21 cellular contexts compared by ENCODE assay signal in genomic region chr13:113078895-113079720, GRCh38. TPM values are rescaled to one million over a fixed set of nuclear protein-coding genes. Genes with fewer than 3 reads are reported as not detected.
DNase-seq lines count a peak whose midpoint lies in the region; ATAC-seq and TF ChIP-seq lines count a peak whose summit lies in the region.
"Had no signal": no experiment of that assay in that cellular context is flagged by ENCODE, and none has a peak within 500 bp of the region (broad histone marks: within the 10 kb centered on the region; RNA-seq: fewer than 3 reads in every experiment).

No MANE protein-coding gene starts in this region.

- peak; percentile 26 for DNase-seq in NCI-H2107 (lab: John Stamatoyannopoulos, UW)
- DNase-seq in NCI-H2107 treated with DMSO at 0.1 percent for 48 hours (lab: John Stamatoyannopoulos, UW; ENCODE audit: unreplicated experiment), result no peak
- peak; percentile 86 for DNase-seq in myocyte (ENCODE audit: low read depth)
- peak; percentile 31 for DNase-seq in upper lobe of right lung
- no peak for DNase-seq in LoVo (ENCODE audit: low spot score)
- DNase-seq: 8988T; activated CD8-positive, alpha-beta memory T cell treated with anti-CD3 and anti-CD28 coated beads, Interleukin-2, amount 10 ng/mL, durations not matched to agents 7 days and 5 days; activated naive CD4-positive, alpha-beta T cell; brain microvascular endothelial cell; CD4-positive, CD25-positive, alpha-beta regulatory T cell; effector CD8-positive, alpha-beta T cell; naive thymus-derived CD4-positive, alpha-beta T cell; Peyer's patch; testis had no signal

- H3K27me3 ChIP-seq in upper lobe of right lung, result no peaks in the 10 kb centered on the region
- H3K27me3 ChIP-seq: brain microvascular endothelial cell, left lung, Peyer's patch, testis had no signal

- intact Hi-C loops in upper lobe of right lung (cut with DNase I), result no loop called here

- ATAC-seq in upper lobe of right lung (no peak), GM21390 (IDR thresholded peaks at IDR 0.05; ENCODE audit: unreplicated experiment) (no peak), GM21619 (IDR thresholded peaks at IDR 0.05; ENCODE audit: unreplicated experiment) (no peak)
- ATAC-seq: activated CD8-positive, alpha-beta memory T cell treated with anti-CD3 and anti-CD28 coated beads, Interleukin-2, amount 10 ng/mL, durations not matched to agents 7 days and 5 days; left lung; naive thymus-derived CD4-positive, alpha-beta T cell had no signal

- peak overlapping the region; percentile 78 for H3K27ac ChIP-seq in angular gyrus (ENCODE audit: low read depth, low read length)
- H3K27ac ChIP-seq in upper lobe of right lung, result no peak overlapping the region
- H3K27ac ChIP-seq: brain microvascular endothelial cell, HL-60, KMS-11, left lung, Peyer's patch, testis had no signal

- H3K36me3 ChIP-seq in upper lobe of right lung, result no peaks in the 10 kb centered on the region
- H3K36me3 ChIP-seq: brain microvascular endothelial cell had no signal

- TF ChIP-seq CTCF in upper lobe of right lung (IDR thresholded peaks at IDR 0.05), result no peak

- no peak overlapping the region for H3K4me3 ChIP-seq in upper lobe of right lung
- H3K4me3 ChIP-seq: left lung, Peyer's patch, testis had no signal

- H3K9me3 ChIP-seq in upper lobe of right lung, result no peaks in the 10 kb centered on the region
- H3K9me3 ChIP-seq: left lung, Peyer's patch, testis had no signal

- no peaks in the 10 kb centered on the region for H3K4me1 ChIP-seq in upper lobe of right lung
- H3K4me1 ChIP-seq: left lung, Peyer's patch, testis had no signal

RNA-seq across cellular contexts. Expression of gene F7, which starts 26.5 kb away (rescaled TPM):
- total RNA-seq in myocyte, result not detected in 2 replicates
- not detected for polyA plus RNA-seq in myocyte (2012)
- total RNA-seq in upper lobe of right lung, result 0.61 TPM
- total RNA-seq: activated CD8-positive, alpha-beta memory T cell treated with anti-CD3 and anti-CD28 coated beads, Interleukin-2, amount 10 ng/mL, durations not matched to agents 7 days and 5 days; CD4-positive, CD25-positive, alpha-beta regulatory T cell; fibroblast of lung; left lung had no signal
- polyA plus RNA-seq: CD4-positive, CD25-positive, alpha-beta regulatory T cell; fibroblast of lung; naive thymus-derived CD4-positive, alpha-beta T cell had no signal

RNA-seq across cellular contexts. Expression of gene F10, which starts 43.5 kb away (rescaled TPM):
- 0.42 and 1.3 TPM in 2 replicates for total RNA-seq in myocyte
- polyA plus RNA-seq in myocyte (2012), result 2.2 TPM
- 7.9 TPM for total RNA-seq in upper lobe of right lung
- total RNA-seq: activated CD8-positive, alpha-beta memory T cell treated with anti-CD3 and anti-CD28 coated beads, Interleukin-2, amount 10 ng/mL, durations not matched to agents 7 days and 5 days; CD4-positive, CD25-positive, alpha-beta regulatory T cell; naive thymus-derived CD4-positive, alpha-beta T cell had no signal
- polyA plus RNA-seq: naive thymus-derived CD4-positive, alpha-beta T cell had no signal

Comparison
In these comparisons a context has a peak if more than half of its experiments do, and no peak if none do; other contexts are left out.
1. DNase-seq: peak in NCI-H2107 (single experiment), myocyte (single experiment) and upper lobe of right lung (single experiment); none in NCI-H2107 treated with DMSO at 0.1 percent for 48 hours (single experiment) and LoVo (single experiment).